Comparison of ENCODE assay signal across 1 cellular context in the genomic region with DNA sequence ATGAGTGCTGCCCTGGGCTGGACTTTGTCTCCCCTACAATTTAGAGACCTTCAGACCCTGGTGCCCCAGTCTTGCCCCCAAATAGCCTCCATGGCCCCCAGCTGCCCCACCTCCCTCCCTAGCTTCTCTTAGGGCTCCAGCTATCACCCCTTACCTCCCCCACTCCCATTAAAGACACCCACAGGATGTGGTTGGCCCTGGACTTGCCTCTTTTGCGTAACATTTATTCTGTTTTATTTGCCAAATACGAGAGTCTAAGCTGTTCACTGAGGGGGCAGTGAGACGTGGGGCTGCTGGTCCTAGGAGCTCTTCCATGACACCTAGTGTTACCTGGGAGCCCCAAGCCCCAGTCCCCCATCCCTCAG.
TF ChIP-seq lines count a peak whose summit lies in the region.

No MANE protein-coding gene starts in this region.

TF ChIP-seq in liver, 16 proteins besides CTCF, POLR2A, EP300 and RAD21 (continued from another document):
- TF ChIP-seq, protein P1, sequence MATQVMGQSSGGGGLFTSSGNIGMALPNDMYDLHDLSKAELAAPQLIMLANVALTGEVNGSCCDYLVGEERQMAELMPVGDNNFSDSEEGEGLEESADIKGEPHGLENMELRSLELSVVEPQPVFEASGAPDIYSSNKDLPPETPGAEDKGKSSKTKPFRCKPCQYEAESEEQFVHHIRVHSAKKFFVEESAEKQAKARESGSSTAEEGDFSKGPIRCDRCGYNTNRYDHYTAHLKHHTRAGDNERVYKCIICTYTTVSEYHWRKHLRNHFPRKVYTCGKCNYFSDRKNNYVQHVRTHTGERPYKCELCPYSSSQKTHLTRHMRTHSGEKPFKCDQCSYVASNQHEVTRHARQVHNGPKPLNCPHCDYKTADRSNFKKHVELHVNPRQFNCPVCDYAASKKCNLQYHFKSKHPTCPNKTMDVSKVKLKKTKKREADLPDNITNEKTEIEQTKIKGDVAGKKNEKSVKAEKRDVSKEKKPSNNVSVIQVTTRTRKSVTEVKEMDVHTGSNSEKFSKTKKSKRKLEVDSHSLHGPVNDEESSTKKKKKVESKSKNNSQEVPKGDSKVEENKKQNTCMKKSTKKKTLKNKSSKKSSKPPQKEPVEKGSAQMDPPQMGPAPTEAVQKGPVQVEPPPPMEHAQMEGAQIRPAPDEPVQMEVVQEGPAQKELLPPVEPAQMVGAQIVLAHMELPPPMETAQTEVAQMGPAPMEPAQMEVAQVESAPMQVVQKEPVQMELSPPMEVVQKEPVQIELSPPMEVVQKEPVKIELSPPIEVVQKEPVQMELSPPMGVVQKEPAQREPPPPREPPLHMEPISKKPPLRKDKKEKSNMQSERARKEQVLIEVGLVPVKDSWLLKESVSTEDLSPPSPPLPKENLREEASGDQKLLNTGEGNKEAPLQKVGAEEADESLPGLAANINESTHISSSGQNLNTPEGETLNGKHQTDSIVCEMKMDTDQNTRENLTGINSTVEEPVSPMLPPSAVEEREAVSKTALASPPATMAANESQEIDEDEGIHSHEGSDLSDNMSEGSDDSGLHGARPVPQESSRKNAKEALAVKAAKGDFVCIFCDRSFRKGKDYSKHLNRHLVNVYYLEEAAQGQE (IDR thresholded peaks at IDR 0.05): peak; percentile 35
- TF ChIP-seq HNF4A (conservative IDR thresholded peaks at IDR 0.05) (peak; percentile 43 to 55), RXRA (IDR thresholded peaks at IDR 0.05) (peak in 1 of 2 donors; percentile 7)
- TF ChIP-seq, protein P2, sequence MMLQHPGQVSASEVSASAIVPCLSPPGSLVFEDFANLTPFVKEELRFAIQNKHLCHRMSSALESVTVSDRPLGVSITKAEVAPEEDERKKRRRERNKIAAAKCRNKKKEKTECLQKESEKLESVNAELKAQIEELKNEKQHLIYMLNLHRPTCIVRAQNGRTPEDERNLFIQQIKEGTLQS (IDR thresholded peaks at IDR 0.05): no peak
